2 cellular contexts compared by ENCODE assay signal in genomic region chr9:34559616-34560546, GRCh38.
TF ChIP-seq lines count a peak whose summit lies in the region.

No MANE protein-coding gene starts in this region.

TF ChIP-seq in HEK293, 187 proteins besides CTCF, POLR2A, EP300 and RAD21:
- TF ChIP-seq PRDM1 (tag by site-specific recombination; IDR thresholded peaks at IDR 0.05) (no peak), ZBTB8A (tag by site-specific recombination; IDR thresholded peaks at IDR 0.05) (no peak), KLF8 (tag by site-specific recombination; IDR thresholded peaks at IDR 0.05) (no peak), ZNF645 (tag by site-specific recombination; IDR thresholded peaks at IDR 0.05) (no peak), ZFHX2 (tag by site-specific recombination; conservative IDR thresholded peaks at IDR 0.05) (peak; percentile 40), ZNF433 (tag by site-specific recombination; IDR thresholded peaks at IDR 0.05; ENCODE audit: low read depth) (no peak), ZIC2 (tag by site-specific recombination; IDR thresholded peaks at IDR 0.05) (0 out of 2 replicates have a peak, but pooled peaks have one; percentile 11), ZNF292 (tag by site-specific recombination; IDR thresholded peaks at IDR 0.05; ENCODE audit: borderline replicate concordance, low read depth) (no peak), ZNF362 (tag by site-specific recombination; IDR thresholded peaks at IDR 0.05) (no peak), ZNF24 (tag by site-specific recombination; IDR thresholded peaks at IDR 0.05) (no peak), FEZF1 (tag by site-specific recombination; IDR thresholded peaks at IDR 0.05) (no peak)

TF ChIP-seq in K562, 482 proteins besides CTCF, POLR2A, EP300 and RAD21:
- TF ChIP-seq ZNF436 (CRISPR knock-in tag; IDR thresholded peaks at IDR 0.05) = no peak
- no peak for TF ChIP-seq ZNF282 (CRISPR knock-in tag; IDR thresholded peaks at IDR 0.05)
- no peak for TF ChIP-seq ZNF518B (CRISPR knock-in tag; IDR thresholded peaks at IDR 0.05)
- no peak for TF ChIP-seq NFYB (IDR thresholded peaks at IDR 0.05; ENCODE audit: extremely low read depth, insufficient read length)
- TF ChIP-seq ZNF695 (CRISPR knock-in tag; IDR thresholded peaks at IDR 0.05) = no peak
- TF ChIP-seq FOXK1 (CRISPR knock-in tag; IDR thresholded peaks at IDR 0.05; ENCODE audit: borderline replicate concordance) = no peak
- no peak for TF ChIP-seq CREB5 (CRISPR knock-in tag; IDR thresholded peaks at IDR 0.05)
- no peak for TF ChIP-seq E2F3 (CRISPR knock-in tag; IDR thresholded peaks at IDR 0.05)
- TF ChIP-seq ZNF592 (IDR thresholded peaks at IDR 0.05) = no peak
- TF ChIP-seq BHLHE40 (IDR thresholded peaks at IDR 0.05; ENCODE audit: low read length) = 0 out of 2 replicates have a peak, but pooled peaks have one; percentile 21
- TF ChIP-seq TFE3 (CRISPR knock-in tag; IDR thresholded peaks at IDR 0.05) = peak; percentile 6; the same call in 1 of the 2 replicates
- no peak for TF ChIP-seq POLR2AphosphoS2 (IDR thresholded peaks at IDR 0.05; ENCODE audit: low read length)
- no peak for TF ChIP-seq ZNF444 (CRISPR knock-in tag; IDR thresholded peaks at IDR 0.05)
- TF ChIP-seq SNIP1 (IDR thresholded peaks at IDR 0.05; ENCODE audit: low read depth) = no peak
- TF ChIP-seq FOSL1 (tag; conservative IDR thresholded peaks at IDR 0.05) = no peak
TF ChIP-seq in K562: peak in this region for 2.
